ENCODE assay signal across 15 cellular contexts in the genomic region with DNA sequence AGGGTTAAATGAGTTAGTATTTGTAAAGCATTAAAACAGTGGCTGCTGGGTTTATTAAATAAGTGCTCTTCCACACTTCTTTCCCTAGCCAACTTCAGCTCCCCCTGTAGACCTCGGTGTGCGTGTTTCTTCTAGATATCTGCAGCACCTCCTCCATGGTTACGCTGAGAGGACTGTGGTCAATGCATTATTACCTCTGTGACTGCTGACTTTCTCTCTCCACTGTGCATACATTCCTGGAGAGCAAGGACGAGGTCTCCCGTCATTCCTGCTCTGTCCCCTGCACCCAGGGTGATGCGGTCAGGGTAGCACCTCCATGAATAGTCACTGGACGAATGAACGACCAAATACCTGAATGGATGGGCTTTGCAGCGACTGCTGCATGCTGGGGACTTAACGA. TPM values are rescaled to one million over a fixed set of nuclear protein-coding genes. Genes with fewer than 3 reads are reported as not detected.
DNase-seq lines count a peak whose midpoint lies in the region; ATAC-seq, FAIRE-seq and TF ChIP-seq lines count a peak whose summit lies in the region.
"Had no signal": no experiment of that assay in that cellular context is flagged by ENCODE, and none has a peak within 500 bp of the region (broad histone marks: within the 10 kb centered on the region; RNA-seq: fewer than 3 reads in every experiment).

No MANE protein-coding gene starts in this region.

- no peaks in the 10 kb centered on the region for H3K36me3 ChIP-seq in HepG2 (replicated peaks in 1 of 2; ENCODE audit: control insufficient read depth in 1 of 2, insufficient read depth in 2 of 2, low read length in 2 of 2)
- H3K36me3 ChIP-seq in right lobe of liver = no peaks in the 10 kb centered on the region
- no peaks in the 10 kb centered on the region for H3K36me3 ChIP-seq in CD8-positive, alpha-beta T cell (ENCODE audit: insufficient read depth, low read length)
- H3K36me3 ChIP-seq: BLaER1 had no signal

- H3K27ac Mint-ChIP-seq in nephron (peak overlapping the region; percentile 40 to 76 (median 56)), type B pancreatic cell (peak overlapping the region; percentile 69)
- no peak overlapping the region for H3K27ac Mint-ChIP-seq in CD8-positive, alpha-beta T cell
- H3K27ac Mint-ChIP-seq: HFFc6 had no signal

- TF ChIP-seq RAD21 in HepG2 (CRISPR knock-in tag; IDR thresholded peaks at IDR 0.05) = no peak

- H3K27ac ChIP-seq in HepG2 (ENCODE audit: extremely low read length, insufficient read depth, low read length) (no peak overlapping the region), right lobe of liver (no peak overlapping the region)
- H3K27ac ChIP-seq in CD8-positive, alpha-beta T cell (ENCODE audit: low read depth, low read length) = no peak overlapping the region
- H3K27ac ChIP-seq: BLaER1 had no signal

- in situ Hi-C loops in HepG2 (cut with HindIII; ENCODE audit: extremely low pct_ligation_motif_present, low pct_unique_long_range_greater_than_20kb) = no loop called here

- H3K4me3 ChIP-seq in HepG2 (replicated peaks in 1 of 3; ENCODE audit: insufficient read depth in 1 of 3, low read depth in 2 of 3, low read length in 3 of 3) = no peak overlapping the region
- no peak overlapping the region for H3K4me3 ChIP-seq in right lobe of liver
- no peak overlapping the region for H3K4me3 ChIP-seq in CD8-positive, alpha-beta T cell (ENCODE audit: low read depth, low read length)
- H3K4me3 ChIP-seq: BLaER1 had no signal

- 73% methylated on average over 10 of the region's 10 CpGs for WGBS in HepG2 (ENCODE audit: low lambda C conversion rate)
- 94% methylated on average over 9 of the region's 10 CpGs for WGBS in right lobe of liver (ENCODE audit: insufficient coverage, low coverage, low lambda C conversion rate, missing lambda C conversion rate)

- CTCF ChIA-PET in HepG2 (lab: Yijun Ruan, JAX; ENCODE audit: low intra/inter-chr PET ratio, low total read pairs) = no interaction called here
- CTCF ChIA-PET in CD8-positive, alpha-beta T cell (lab: Charles Lee) = no interaction called here

- no peak overlapping the region for H3K4me2 ChIP-seq in HepG2 (ENCODE audit: low read depth, low read length)
- H3K4me2 ChIP-seq: BLaER1 had no signal

- no peaks in the 10 kb centered on the region for H3K79me2 ChIP-seq in HepG2 (ENCODE audit: insufficient read depth, low read length)

- no TSS peak for BruUV-seq in HepG2 (replicated peaks; lab: Mats Ljungman, UMichigan)

- no peaks in the 10 kb centered on the region for H4K20me1 ChIP-seq in HepG2 (ENCODE audit: insufficient read depth, low read length)
- H4K20me1 ChIP-seq: BLaER1 had no signal

- H3K4me1 Mint-ChIP-seq in nephron (peaks cover 50% of the 10 kb centered on the region), type B pancreatic cell (ENCODE audit: unreplicated experiment) (peaks cover 28% of the 10 kb centered on the region)
- H3K4me1 Mint-ChIP-seq in CD8-positive, alpha-beta T cell (ENCODE audit: low read depth) = no peaks in the 10 kb centered on the region

- H3K4me3 Mint-ChIP-seq in nephron = no peak overlapping the region
- H3K4me3 Mint-ChIP-seq in type B pancreatic cell = no peak overlapping the region
- no peak overlapping the region for H3K4me3 Mint-ChIP-seq in CD8-positive, alpha-beta T cell
- H3K4me3 Mint-ChIP-seq: HFFc6 had no signal

- TF ChIP-seq CTCF in HepG2 (CRISPR knock-in tag; IDR thresholded peaks at IDR 0.05) = no peak
- no peak for TF ChIP-seq CTCF in right lobe of liver (IDR thresholded peaks at IDR 0.05)
- TF ChIP-seq CTCF in nephron (IDR thresholded peaks at IDR 0.05; ENCODE audit: unreplicated experiment in 3 of 3) = no peak
- no peak for TF ChIP-seq CTCF in type B pancreatic cell (conservative IDR thresholded peaks at IDR 0.05)
- no peak for TF ChIP-seq CTCF in CD8-positive, alpha-beta T cell (IDR thresholded peaks at IDR 0.05)

- H3K9ac ChIP-seq in HepG2 (ENCODE audit: insufficient read depth, low read depth, low read length) = no peak overlapping the region
- H3K9ac ChIP-seq: BLaER1 had no signal

- H3K9me3 Mint-ChIP-seq in nephron = peaks cover under 1% of the 10 kb centered on the region
- H3K9me3 Mint-ChIP-seq in type B pancreatic cell = peaks cover under 1% of the 10 kb centered on the region
- no peaks in the 10 kb centered on the region for H3K9me3 Mint-ChIP-seq in CD8-positive, alpha-beta T cell
- H3K9me3 Mint-ChIP-seq: HFFc6 had no signal

- DNase-seq in HepG2 (ENCODE audit: low spot score) = no peak
- DNase-seq in right lobe of liver = no peak
- DNase-seq in type B pancreatic cell (ENCODE audit: extremely low spot score, unreplicated experiment) = no peak
- DNase-seq in erythroblast (lab: John Stamatoyannopoulos, UW) = no peak
- DNase-seq in CD8-positive, alpha-beta T cell = no peak
- DNase-seq: 8988T, AML-193, Calu3, DMS 273 treated with DMSO at 0.1 percent for 48 hours, HCEC 1CT, HFFc6 had no signal

- H3K27me3 Mint-ChIP-seq in nephron (ENCODE audit: low read depth) (no peaks in the 10 kb centered on the region), type B pancreatic cell (no peaks in the 10 kb centered on the region)
- peaks cover 2% of the 10 kb centered on the region for H3K27me3 Mint-ChIP-seq in CD8-positive, alpha-beta T cell (ENCODE audit: low read depth)

- H3K27me3 ChIP-seq in HepG2 (ENCODE audit: control insufficient read depth in 1 of 2, insufficient read depth in 2 of 2, low read length in 2 of 2) (no peaks in the 10 kb centered on the region), right lobe of liver (no peaks in the 10 kb centered on the region)
- H3K27me3 ChIP-seq in CD8-positive, alpha-beta T cell (ENCODE audit: insufficient read depth, low read length) = no peaks in the 10 kb centered on the region
- H3K27me3 ChIP-seq: BLaER1 had no signal

- H2AFZ ChIP-seq in HepG2 (ENCODE audit: low read length) = no peak overlapping the region

- no peak for TF ChIP-seq POLR2A in HepG2 (IDR thresholded peaks at IDR 0.05; ENCODE audit: insufficient read depth in 1 of 2, low read depth in 2 of 2, low read length in 2 of 2)
- TF ChIP-seq POLR2A in right lobe of liver (IDR thresholded peaks at IDR 0.05) = no peak
- TF ChIP-seq POLR2A in erythroblast (IDR thresholded peaks at IDR 0.05; ENCODE audit: low read length) = no peak

- H3K9me3 ChIP-seq in HepG2 (ENCODE audit: low read length) (no peaks in the 10 kb centered on the region), right lobe of liver (no peaks in the 10 kb centered on the region)
- H3K9me3 ChIP-seq in CD8-positive, alpha-beta T cell (ENCODE audit: low read length) = no peaks in the 10 kb centered on the region
- H3K9me3 ChIP-seq: BLaER1 had no signal

- intact Hi-C loops in HepG2 (cut with micrococcal nuclease; ENCODE audit: unreplicated experiment) (no loop called here), right lobe of liver (cut with DNase I) (no loop called here)
- intact Hi-C loops in CD8-positive, alpha-beta T cell (cut with DNase I, micrococcal nuclease) = loop anchor here in 1 of 2 experiments (5.0 kb wide), 1 partner anchor 46 kb away; no protein-coding TSS in a partner anchor

- FAIRE-seq in HepG2 (lab: Jason Lieb, UNC) = no peak
- FAIRE-seq: GM18507 had no signal

- ATAC-seq in HepG2 = peak; percentile 56
- ATAC-seq in right lobe of liver = no peak
- no peak for ATAC-seq in CD8-positive, alpha-beta T cell
- no peak for ATAC-seq in GM18870 (IDR thresholded peaks at IDR 0.05; ENCODE audit: unreplicated experiment)

- H3K36me3 Mint-ChIP-seq in nephron (ENCODE audit: low read depth) (no peaks in the 10 kb centered on the region), type B pancreatic cell (no peaks in the 10 kb centered on the region)
- no peaks in the 10 kb centered on the region for H3K36me3 Mint-ChIP-seq in CD8-positive, alpha-beta T cell

- TF ChIP-seq EP300 in HepG2 (IDR thresholded peaks at IDR 0.05; ENCODE audit: low read depth in 2 of 2, low read length in 2 of 2) = no peak
- TF ChIP-seq EP300 in HepG2 (CRISPR knock-in tag; IDR thresholded peaks at IDR 0.05; ENCODE audit: borderline replicate concordance) = no peak

- peaks cover 55% of the 10 kb centered on the region for H3K4me1 ChIP-seq in HepG2 (ENCODE audit: insufficient read depth, low read length)
- H3K4me1 ChIP-seq in right lobe of liver = no peaks in the 10 kb centered on the region
- no peaks in the 10 kb centered on the region for H3K4me1 ChIP-seq in CD8-positive, alpha-beta T cell (ENCODE audit: insufficient read depth, low read length)

- POLR2A ChIA-PET in HepG2 (lab: Yijun Ruan, JAX) = interaction anchor here (2.1 kb wide), 1 partner anchor 44 kb away, joined by 10 read pairs; a partner anchor contains a TSS
- POLR2A ChIA-PET in CD8-positive, alpha-beta T cell (lab: Charles Lee) = no interaction called here

TF ChIP-seq in HepG2, 621 proteins besides CTCF, POLR2A, EP300 and RAD21 (continues in another document):
- TF ChIP-seq HOXA7 (CRISPR knock-in tag; IDR thresholded peaks at IDR 0.05) = no peak

RNA-seq across cellular contexts. Expression of a gene that starts 44.6 kb away (rescaled TPM):
- 7.4 and 8.4 TPM in 2 replicates for total RNA-seq in HepG2 (2016; rRNA removed; fragmentation: Illumina TruSeq; extraction: Trizol)
- total RNA-seq in HepG2 (2016; cell fraction: cytosol; rRNA removed; fragmentation: Illumina TruSeq; extraction: Trizol; ENCODE audit: low read depth) = 2.6 and 3.4 TPM in 2 replicates
- total RNA-seq in HepG2 (2016; cell fraction: insoluble cytoplasmic fraction; rRNA removed; fragmentation: Illumina TruSeq; extraction: Trizol) = 7.9 and 8.4 TPM in 2 replicates
- total RNA-seq in HepG2 (2016; cell fraction: membrane; rRNA removed; fragmentation: Illumina TruSeq; extraction: Trizol) = 11.1 and 11.3 TPM in 2 replicates
- 13.8 and 14.1 TPM in 2 replicates for total RNA-seq in HepG2 (2016; cell fraction: nucleus; rRNA removed; fragmentation: Illumina TruSeq; extraction: Trizol)
- polyA plus RNA-seq in HepG2 (2011; rRNA removed) = 10.2 and 12.7 TPM in 2 replicates
- polyA plus RNA-seq in HepG2 (2011; cell fraction: cytosol; rRNA removed) = 11.2 and 18.0 TPM in 2 replicates
- polyA plus RNA-seq in HepG2 (2011; cell fraction: nucleus; rRNA removed) = 66.5 and 69.1 TPM in 2 replicates
- polyA plus RNA-seq in HepG2 (2012) = 23.2 and 32.2 TPM in 2 replicates
- 2.7 and 2.8 TPM in 2 replicates for polyA plus RNA-seq in HepG2 (2016; cell fraction: cytosol; fragmentation: Illumina TruSeq; extraction: Trizol; ENCODE audit: low read depth)
- 20.7 and 26.8 TPM in 2 replicates for polyA plus RNA-seq in HepG2 (2016; cell fraction: insoluble cytoplasmic fraction; fragmentation: Illumina TruSeq; extraction: Trizol; ENCODE audit: low read depth)
- polyA plus RNA-seq in HepG2 (2016; cell fraction: membrane; fragmentation: Illumina TruSeq; extraction: Trizol; ENCODE audit: low read depth) = 9.2 and 10.1 TPM in 2 replicates
- polyA plus RNA-seq in HepG2 (2016; cell fraction: nucleus; fragmentation: Illumina TruSeq; extraction: Trizol; ENCODE audit: insufficient read depth, low read depth) = 53.8 and 57.0 TPM in 2 replicates
- 8.5 and 26.8 TPM in 2 replicates for polyA minus RNA-seq in HepG2 (2011; rRNA and poly(A)+ RNA removed; ENCODE audit: low replicate concordance)
- polyA minus RNA-seq in HepG2 (2011; cell fraction: cytosol; rRNA and poly(A)+ RNA removed) = 56.3 and 73.8 TPM in 2 replicates
- polyA minus RNA-seq in HepG2 (2011; cell fraction: nucleus; rRNA and poly(A)+ RNA removed) = 11.8 and 13.8 TPM in 2 replicates
- 100 to 1,000 TPM; 109 to 298 (median 218) TPM for total RNA-seq in right lobe of liver
- 457 and 564 TPM in 2 replicates for total RNA-seq in type B pancreatic cell (ENCODE audit: low replicate concordance)
- 100 to 1,000 TPM; 241 to 248 TPM for total RNA-seq in CD8-positive, alpha-beta T cell

Comparison
In these comparisons a context has a peak if more than half of its experiments do, and no peak if none do; other contexts are left out.
1. RNA of a gene that starts 44.6 kb away (total RNA-seq): 457 to 564 TPM in type B pancreatic cell, 109 to 298 TPM in right lobe of liver and 241 to 248 TPM in CD8-positive, alpha-beta T cell; 2.6 to 14.1 TPM in HepG2; every median in the first group is over 4 times any median in the second.